9 cellular contexts compared by ENCODE assay signal in genomic region chr9:83649515-83649914, GRCh38. TPM values are rescaled to one million over a fixed set of nuclear protein-coding genes. Genes with fewer than 3 reads are reported as not detected.
DNase-seq lines count a peak whose midpoint lies in the region; ATAC-seq and TF ChIP-seq lines count a peak whose summit lies in the region.
"Had no signal": no experiment of that assay in that cellular context is flagged by ENCODE, and none has a peak within 500 bp of the region (broad histone marks: within the 10 kb centered on the region; RNA-seq: fewer than 3 reads in every experiment).

No MANE protein-coding gene starts in this region.

- TF ChIP-seq CTCF in RWPE2 (IDR thresholded peaks at IDR 0.05; ENCODE audit: poor library complexity, severe bottlenecking): no peak
- no peak for TF ChIP-seq CTCF in tibial nerve (IDR thresholded peaks at IDR 0.05)

- intact Hi-C loops in Right ventricle myocardium inferior (cut with DNase I) (loop anchor here (5.0 kb wide), 1 partner anchor 452 kb away; no protein-coding TSS in a partner anchor), cardiac septum (cut with DNase I) (loop anchor here (2.0 kb wide), 1 partner anchor 27 kb away; the partner anchor contains the start of gene IDNK), Right ventricle myocardium superior (cut with DNase I) (loop anchor here (10.0 kb wide), 1 partner anchor 445 kb away; no protein-coding TSS in a partner anchor)

- DNase-seq in Right ventricle myocardium inferior (ENCODE audit: missing footprints) (no peak), cardiac septum (ENCODE audit: low spot score) (no peak), RWPE2 (ENCODE audit: low spot score) (no peak), Right ventricle myocardium superior (no peak), retina (peak; percentile 15), tibial nerve (ENCODE audit: low spot score in 2 of 2) (no peak), NCI-H2107 treated with DMSO at 0.1 percent for 48 hours (lab: John Stamatoyannopoulos, UW; ENCODE audit: unreplicated experiment) (no peak), GOT3 (lab: John Stamatoyannopoulos, UW) (no peak)
- DNase-seq: NCI-H187 had no signal

- TF ChIP-seq POLR2A in tibial nerve (IDR thresholded peaks at IDR 0.05): no peak

- H3K27me3 ChIP-seq in RWPE2 (ENCODE audit: insufficient read depth, poor library complexity, severe bottlenecking) (no peaks in the 10 kb centered on the region), tibial nerve (no peaks in the 10 kb centered on the region)

- H3K4me3 ChIP-seq in RWPE2 (ENCODE audit: severe bottlenecking): no peak overlapping the region
- H3K4me3 ChIP-seq in tibial nerve: no peak overlapping the region

- no peaks in the 10 kb centered on the region for H3K4me1 ChIP-seq in RWPE2 (ENCODE audit: insufficient read depth, poor library complexity, severe bottlenecking)
- H3K4me1 ChIP-seq in tibial nerve: no peaks in the 10 kb centered on the region

- no peaks in the 10 kb centered on the region for H3K9me3 ChIP-seq in RWPE2 (ENCODE audit: severe bottlenecking)
- no peaks in the 10 kb centered on the region for H3K9me3 ChIP-seq in tibial nerve

- H3K27ac ChIP-seq in RWPE2 (ENCODE audit: poor library complexity, severe bottlenecking): no peak overlapping the region
- H3K27ac ChIP-seq in tibial nerve: no peak overlapping the region

- WGBS in tibial nerve, 2 donors: 82 to 84% methylated on average over 4 of the region's 4 CpGs

- H3K36me3 ChIP-seq in RWPE2 (ENCODE audit: low read depth): peaks cover 28% of the 10 kb centered on the region
- peaks cover 0 to 64% (median 0%) of the 10 kb centered on the region in 3 donors for H3K36me3 ChIP-seq in tibial nerve

- ATAC-seq in Right ventricle myocardium inferior: peak; percentile 66
- ATAC-seq in RWPE2 (ENCODE audit: low read depth): peak; percentile 7; the same call in 1 of the 3 replicates
- ATAC-seq in Right ventricle myocardium superior (ENCODE audit: poor library complexity): peak; percentile 58

- TF ChIP-seq EP300 in tibial nerve (IDR thresholded peaks at IDR 0.05): no peak

RNA-seq across cellular contexts. Expression of gene IDNK, which starts 26.6 kb away (rescaled TPM):
- total RNA-seq in Right ventricle myocardium inferior (3.4 TPM), cardiac septum (5.4 TPM), Right ventricle myocardium superior (4.9 TPM), tibial nerve (1 to 10 TPM; 2.7 to 4.6 (median 3.0) TPM)

RNA-seq across cellular contexts. Expression of gene UBQLN1, which starts 58.2 kb away (rescaled TPM):
- total RNA-seq in Right ventricle myocardium inferior (78.7 TPM), cardiac septum (107 TPM), Right ventricle myocardium superior (74.6 TPM), tibial nerve (100 to 1,000 TPM; 100 to 123 (median 110) TPM)

Comparison
In these comparisons a context has a peak if more than half of its experiments do, and no peak if none do; other contexts are left out.
1. ATAC-seq: peak in every context shown above with its lines; median percentile 66 in Right ventricle myocardium inferior; 58 in Right ventricle myocardium superior; 7 in RWPE2.